In genomic region chr9:112078432-112078831, GRCh38 we compare ENCODE assay signal across 13 cellular contexts.
DNase-seq lines count a peak whose midpoint lies in the region; ATAC-seq and TF ChIP-seq lines count a peak whose summit lies in the region.
"Had no signal": no experiment of that assay in that cellular context is flagged by ENCODE, and none has a peak within 500 bp of the region (broad histone marks: within the 10 kb centered on the region; RNA-seq: fewer than 3 reads in every experiment).

No MANE protein-coding gene starts in this region.

- peak overlapping the region; percentile 85 for H3K4me2 ChIP-seq in OCI-LY3 (ENCODE audit: low read length)

- no peak for TF ChIP-seq CTCF in OCI-LY3 (IDR thresholded peaks at IDR 0.05; ENCODE audit: low read depth, low read length)

- H3K27me3 ChIP-seq in OCI-LY3 (ENCODE audit: low read depth, low read length) = no peaks in the 10 kb centered on the region

- no peaks in the 10 kb centered on the region for H3K79me2 ChIP-seq in OCI-LY3 (ENCODE audit: low read length)

- ATAC-seq in GM19397 (IDR thresholded peaks at IDR 0.05; ENCODE audit: unreplicated experiment) (peak; percentile 54), HG03103 (IDR thresholded peaks at IDR 0.05; ENCODE audit: low read depth, unreplicated experiment) (peak; percentile 46)

- H3K9ac ChIP-seq in OCI-LY3 (ENCODE audit: low read length) = peak overlapping the region; percentile 31

- H3K27ac ChIP-seq in OCI-LY3 (ENCODE audit: low read length) = peak overlapping the region; percentile 24
- peak overlapping the region; percentile 21 for H3K27ac ChIP-seq in substantia nigra (ENCODE audit: low read depth, low read length, poor library complexity, severe bottlenecking)

- H2AFZ ChIP-seq in OCI-LY3 (ENCODE audit: low read depth, low read length) = no peak overlapping the region

- DNase-seq in substantia nigra (lab: John Stamatoyannopoulos, UW) (no peak), NCI-H1417 treated with DMSO at 0.1 percent for 48 hours (lab: John Stamatoyannopoulos, UW) (no peak)
- no peak for DNase-seq in central memory CD4-positive, alpha-beta T cell
- no peak for DNase-seq in activated CD4-positive, alpha-beta T cell treated with anti-CD3 and anti-CD28 coated beads for 48 hours
- DNase-seq: activated effector memory CD4-positive, alpha-beta T cell treated with Interleukin-2 at 50 U/mL for 16 hours; cerebellar nuclear complex; DMS79; glutamatergic neuron; NCI-H1092 treated with DMSO at 0.1 percent for 48 hours; OCI-M1 had no signal

- H3K36me3 ChIP-seq in OCI-LY3 (replicated peaks; ENCODE audit: low read depth, low read length) = no peaks in the 10 kb centered on the region

- no peaks in the 10 kb centered on the region for H3K9me3 ChIP-seq in OCI-LY3 (ENCODE audit: insufficient read depth, low read length)

- peak overlapping the region; percentile 61 for H3K4me3 ChIP-seq in OCI-LY3 (ENCODE audit: low read length)

- peaks cover 62% of the 10 kb centered on the region for H3K4me1 ChIP-seq in OCI-LY3 (ENCODE audit: low read length)

- no peaks in the 10 kb centered on the region for H4K20me1 ChIP-seq in OCI-LY3 (ENCODE audit: insufficient read depth, low read length)
